ENCODE assay signal across 7 cellular contexts in genomic region chr4:103996637-103997036, GRCh38.
DNase-seq lines count a peak whose midpoint lies in the region; TF ChIP-seq lines count a peak whose summit lies in the region.

No MANE protein-coding gene starts in this region.

- H3K9me3 ChIP-seq in skeletal muscle satellite cell (replicated peaks; ENCODE audit: low read length), result no peaks in the 10 kb centered on the region

- no peaks in the 10 kb centered on the region for H3K36me3 ChIP-seq in skeletal muscle satellite cell (ENCODE audit: insufficient read depth, low read length)

- H3K4me2 ChIP-seq in skeletal muscle satellite cell (ENCODE audit: low read length), result peak overlapping the region; percentile 62

- CTCF ChIA-PET in HEK293T (lab: Yijun Ruan, JAX), result interaction anchor here (0.7 kb wide), 1 partner anchor 628 kb away, joined by 3 read pairs; no protein-coding TSS in a partner anchor
- CTCF ChIA-PET in RWPE1 (lab: Yijun Ruan, JAX), result interaction anchor here (0.6 to 0.7 kb wide), 3 partner anchors 58 to 827 kb away, joined by 3 to 4 read pairs (median 3); no protein-coding TSS in a partner anchor

- peak overlapping the region; percentile 18 for H3K4me3 ChIP-seq in skeletal muscle satellite cell (ENCODE audit: low read length)

- TF ChIP-seq CTCF in RWPE1 (conservative IDR thresholded peaks at IDR 0.05; ENCODE audit: low read depth) (no peak), GM10266 (IDR thresholded peaks at IDR 0.05; ENCODE audit: control insufficient read depth, insufficient read depth, low read depth, missing control alignments) (no peak)

- H3K4me1 ChIP-seq in skeletal muscle satellite cell (ENCODE audit: control insufficient read depth, insufficient read depth, low read length), result peaks cover 8% of the 10 kb centered on the region

- no peaks in the 10 kb centered on the region for H3K27me3 ChIP-seq in skeletal muscle satellite cell (ENCODE audit: control insufficient read depth, insufficient read depth, low read length)

- peak; percentile 42 for DNase-seq in HEK293T (ENCODE audit: extremely low spot score)
- peak; percentile 88 for DNase-seq in RWPE1 (ENCODE audit: low spot score)
- peak; percentile 94 for DNase-seq in foreskin melanocyte
- DNase-seq in T-helper 9 cell, result no peak
- DNase-seq in GM10266 (ENCODE audit: extremely low spot score), result no peak
- no peak for DNase-seq in activated CD4-positive, alpha-beta T cell treated with anti-CD3 and anti-CD28 coated beads for 1 hour

- POLR2A ChIA-PET in HEK293T (lab: Yijun Ruan, JAX), result no interaction called here
- POLR2A ChIA-PET in RWPE1 (lab: Yijun Ruan, JAX; ENCODE audit: low non-redundant PET), result interaction anchor here (0.6 kb wide), 1 partner anchor 59 kb away, joined by 3 read pairs; no protein-coding TSS in a partner anchor

- no peak overlapping the region for H3K27ac ChIP-seq in RWPE1

- peak overlapping the region; percentile 53 for H3K9ac ChIP-seq in skeletal muscle satellite cell (ENCODE audit: low read depth, low read length)

TF ChIP-seq in HEK293T, 16 proteins besides CTCF, POLR2A, EP300 and RAD21:
- TF ChIP-seq FOXK2 (IDR thresholded peaks at IDR 0.05) (no peak), LEF1 (IDR thresholded peaks at IDR 0.05; ENCODE audit: borderline replicate concordance) (no peak), NFRKB (IDR thresholded peaks at IDR 0.05) (no peak), CTBP1 (IDR thresholded peaks at IDR 0.05; ENCODE audit: borderline replicate concordance) (no peak), SP1 (IDR thresholded peaks at IDR 0.05) (no peak), TARDBP (IDR thresholded peaks at IDR 0.05) (no peak), HDGF (IDR thresholded peaks at IDR 0.05; ENCODE audit: borderline replicate concordance) (no peak), L3MBTL2 (conservative IDR thresholded peaks at IDR 0.05) (no peak)

Comparison
In these comparisons a context has a peak if more than half of its experiments do, and no peak if none do; other contexts are left out.
1. DNase-seq: peak in HEK293T (single experiment), RWPE1 (single experiment) and foreskin melanocyte (single experiment); none in T-helper 9 cell (single experiment), GM10266 (single experiment) and activated CD4-positive, alpha-beta T cell treated with anti-CD3 and anti-CD28 coated beads for 1 hour (single experiment).